Comparison of ENCODE assay signal across 8 cellular contexts in the genomic region with DNA sequence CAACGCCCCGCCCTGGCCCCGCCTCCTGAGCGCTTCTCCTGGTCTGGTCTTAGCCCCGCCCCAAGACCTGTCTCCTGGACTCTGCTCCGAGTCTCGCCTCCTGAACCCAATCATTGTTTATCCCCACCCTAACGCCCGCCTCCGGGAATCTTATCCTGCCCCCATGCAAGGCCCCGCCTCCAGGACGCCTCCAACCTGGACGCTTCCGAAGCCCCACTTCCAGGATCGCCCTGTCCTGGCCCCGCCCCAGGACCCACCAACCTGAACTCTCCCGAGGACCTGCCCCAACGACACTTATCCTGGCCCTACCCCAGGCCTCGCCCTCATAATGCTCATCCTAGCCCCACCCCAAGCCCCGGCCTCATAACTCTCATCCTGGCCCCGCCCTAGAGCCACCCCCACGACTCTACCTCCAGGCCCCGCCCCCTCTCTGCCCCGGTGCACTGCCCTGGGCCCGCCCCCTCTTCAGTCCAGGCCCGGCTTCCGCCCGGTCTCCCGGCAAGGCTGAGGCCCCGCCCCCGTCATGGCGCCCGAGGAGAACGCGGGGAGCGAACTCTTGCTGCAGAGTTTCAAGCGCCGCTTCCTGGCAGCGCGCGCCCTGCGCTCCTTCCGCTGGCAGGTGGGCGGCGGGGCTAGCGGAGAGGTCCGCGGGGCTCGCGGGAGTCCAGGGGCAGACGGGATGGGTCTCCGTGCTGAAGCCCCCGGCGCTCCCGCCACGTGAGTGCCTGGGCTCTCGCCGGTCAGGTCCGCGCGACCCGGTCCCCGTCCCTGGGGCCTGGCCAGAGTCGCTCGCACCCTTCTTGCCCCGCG. TPM values are rescaled to one million over a fixed set of nuclear protein-coding genes. Genes with fewer than 3 reads are reported as not detected.
DNase-seq lines count a peak whose midpoint lies in the region; ATAC-seq and TF ChIP-seq lines count a peak whose summit lies in the region.

No MANE protein-coding gene starts in this region.

- peak overlapping the region; percentile 98 for H3K27ac Mint-ChIP-seq in WTC11

- H3K4me3 ChIP-seq in AG04449 (ENCODE audit: low read depth, low read length) = peak overlapping the region; percentile 78

- peaks cover 3% of the 10 kb centered on the region; the same call in 1 of the 2 replicates for H3K36me3 Mint-ChIP-seq in WTC11

- no peaks in the 10 kb centered on the region; the same call in none of the 2 replicates for H3K27me3 Mint-ChIP-seq in WTC11 (ENCODE audit: low read depth)

- TF ChIP-seq CTCF in AG04449 (IDR thresholded peaks at IDR 0.05; ENCODE audit: insufficient read depth, low read length, missing control alignments) (no peak), WTC11 (IDR thresholded peaks at IDR 0.05) (no peak)

- peak; percentile 96 for ATAC-seq in GM18873 (IDR thresholded peaks at IDR 0.05; ENCODE audit: low FRiP score, unreplicated experiment)
- peak; percentile 97 for ATAC-seq in HG03135 (IDR thresholded peaks at IDR 0.05; ENCODE audit: unreplicated experiment)
- peak; percentile 94 for ATAC-seq in WTC11

- CTCF ChIA-PET in AG04449 (lab: Yijun Ruan, JAX) = interaction anchor here (1.3 kb wide), 1 partner anchor 647 kb away, joined by 3 read pairs; the partner anchor contains the start of gene CLPB
- CTCF ChIA-PET in WTC11 (lab: Charles Lee) = interaction anchor here (0.7 to 1.2 kb wide), 6 partner anchors 13 to 397 kb away, joined by 3 to 8 read pairs (median 3); no protein-coding TSS in a partner anchor

- DNase-seq in AG04449 (ENCODE audit: low read depth, low spot score) (peak; percentile 94), NCI-H2196 treated with DMSO at 0.1 percent for 48 hours (lab: John Stamatoyannopoulos, UW; ENCODE audit: unreplicated experiment) (peak; percentile 99), WTC11 (ENCODE audit: low spot score) (peak; percentile 100), caudate nucleus (lab: John Stamatoyannopoulos, UW) (peak; percentile 68 to 99 (median 93)), iris pigment epithelial cell (ENCODE audit: low read depth) (peak; percentile 99)
- DNase-seq in stimulated activated CD4-positive, alpha-beta T cell treated with anti-CD3 and anti-CD28 coated beads, Interleukin-12 subunit alpha, Interleukin-12 subunit beta, amount 100 ng/mL, for 24 hours (ENCODE audit: low read depth in 2 of 2) = peak; percentile 98 to 99

- H3K9me3 Mint-ChIP-seq in WTC11 = no peaks in the 10 kb centered on the region

- H3K4me1 Mint-ChIP-seq in WTC11 = peaks cover 28% of the 10 kb centered on the region

- H3K27ac ChIP-seq in caudate nucleus (ENCODE audit: low read depth, low read length) = peak overlapping the region; percentile 93

- POLR2A ChIA-PET in AG04449 (lab: Yijun Ruan, JAX) = no interaction called here
- POLR2A ChIA-PET in WTC11 (lab: Charles Lee) = no interaction called here

- H3K4me3 Mint-ChIP-seq in WTC11 = peak overlapping the region; percentile 94

TF ChIP-seq in WTC11, 78 proteins besides CTCF, POLR2A, EP300 and RAD21 (continues in another document):
- TF ChIP-seq, protein P1, sequence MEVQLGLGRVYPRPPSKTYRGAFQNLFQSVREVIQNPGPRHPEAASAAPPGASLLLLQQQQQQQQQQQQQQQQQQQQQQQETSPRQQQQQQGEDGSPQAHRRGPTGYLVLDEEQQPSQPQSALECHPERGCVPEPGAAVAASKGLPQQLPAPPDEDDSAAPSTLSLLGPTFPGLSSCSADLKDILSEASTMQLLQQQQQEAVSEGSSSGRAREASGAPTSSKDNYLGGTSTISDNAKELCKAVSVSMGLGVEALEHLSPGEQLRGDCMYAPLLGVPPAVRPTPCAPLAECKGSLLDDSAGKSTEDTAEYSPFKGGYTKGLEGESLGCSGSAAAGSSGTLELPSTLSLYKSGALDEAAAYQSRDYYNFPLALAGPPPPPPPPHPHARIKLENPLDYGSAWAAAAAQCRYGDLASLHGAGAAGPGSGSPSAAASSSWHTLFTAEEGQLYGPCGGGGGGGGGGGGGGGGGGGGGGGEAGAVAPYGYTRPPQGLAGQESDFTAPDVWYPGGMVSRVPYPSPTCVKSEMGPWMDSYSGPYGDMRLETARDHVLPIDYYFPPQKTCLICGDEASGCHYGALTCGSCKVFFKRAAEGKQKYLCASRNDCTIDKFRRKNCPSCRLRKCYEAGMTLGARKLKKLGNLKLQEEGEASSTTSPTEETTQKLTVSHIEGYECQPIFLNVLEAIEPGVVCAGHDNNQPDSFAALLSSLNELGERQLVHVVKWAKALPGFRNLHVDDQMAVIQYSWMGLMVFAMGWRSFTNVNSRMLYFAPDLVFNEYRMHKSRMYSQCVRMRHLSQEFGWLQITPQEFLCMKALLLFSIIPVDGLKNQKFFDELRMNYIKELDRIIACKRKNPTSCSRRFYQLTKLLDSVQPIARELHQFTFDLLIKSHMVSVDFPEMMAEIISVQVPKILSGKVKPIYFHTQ (CRISPR knock-in tag; IDR thresholded peaks at IDR 0.05) = no peak
- TF ChIP-seq TEAD1 (CRISPR knock-in tag; IDR thresholded peaks at IDR 0.05) (0 out of 2 replicates have a peak, but pooled peaks have one; percentile 40), FOXJ3 (CRISPR knock-in tag; IDR thresholded peaks at IDR 0.05; ENCODE audit: borderline replicate concordance) (no peak), MYBL2 (CRISPR knock-in tag; IDR thresholded peaks at IDR 0.05) (0 out of 2 replicates have a peak, but pooled peaks have one; percentile 38), CREM (CRISPR knock-in tag; IDR thresholded peaks at IDR 0.05) (peak; percentile 55; the same call in 1 of the 2 replicates), FOXK1 (CRISPR knock-in tag; IDR thresholded peaks at IDR 0.05) (no peak; the same call in none of the 2 replicates), ZNF138 (CRISPR knock-in tag; conservative IDR thresholded peaks at IDR 0.05) (0 out of 2 replicates have a peak, but pooled peaks have one; percentile 16), SP1 (CRISPR knock-in tag; conservative IDR thresholded peaks at IDR 0.05) (peak; percentile 85), USF1 (CRISPR knock-in tag; IDR thresholded peaks at IDR 0.05) (peak; percentile 77; the same call in 1 of the 2 replicates), TEAD4 (CRISPR knock-in tag; IDR thresholded peaks at IDR 0.05) (0 out of 2 replicates have a peak, but pooled peaks have one; percentile 4), ZBTB21 (CRISPR knock-in tag; IDR thresholded peaks at IDR 0.05; ENCODE audit: borderline replicate concordance) (peak; percentile 66; the same call in 1 of the 2 replicates)
- TF ChIP-seq, protein P2, sequence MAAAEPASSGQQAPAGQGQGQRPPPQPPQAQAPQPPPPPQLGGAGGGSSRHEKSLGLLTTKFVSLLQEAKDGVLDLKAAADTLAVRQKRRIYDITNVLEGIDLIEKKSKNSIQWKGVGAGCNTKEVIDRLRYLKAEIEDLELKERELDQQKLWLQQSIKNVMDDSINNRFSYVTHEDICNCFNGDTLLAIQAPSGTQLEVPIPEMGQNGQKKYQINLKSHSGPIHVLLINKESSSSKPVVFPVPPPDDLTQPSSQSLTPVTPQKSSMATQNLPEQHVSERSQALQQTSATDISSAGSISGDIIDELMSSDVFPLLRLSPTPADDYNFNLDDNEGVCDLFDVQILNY (CRISPR knock-in tag; IDR thresholded peaks at IDR 0.05) = peak; percentile 24; the same call in 1 of the 2 replicates
- TF ChIP-seq, protein P3, sequence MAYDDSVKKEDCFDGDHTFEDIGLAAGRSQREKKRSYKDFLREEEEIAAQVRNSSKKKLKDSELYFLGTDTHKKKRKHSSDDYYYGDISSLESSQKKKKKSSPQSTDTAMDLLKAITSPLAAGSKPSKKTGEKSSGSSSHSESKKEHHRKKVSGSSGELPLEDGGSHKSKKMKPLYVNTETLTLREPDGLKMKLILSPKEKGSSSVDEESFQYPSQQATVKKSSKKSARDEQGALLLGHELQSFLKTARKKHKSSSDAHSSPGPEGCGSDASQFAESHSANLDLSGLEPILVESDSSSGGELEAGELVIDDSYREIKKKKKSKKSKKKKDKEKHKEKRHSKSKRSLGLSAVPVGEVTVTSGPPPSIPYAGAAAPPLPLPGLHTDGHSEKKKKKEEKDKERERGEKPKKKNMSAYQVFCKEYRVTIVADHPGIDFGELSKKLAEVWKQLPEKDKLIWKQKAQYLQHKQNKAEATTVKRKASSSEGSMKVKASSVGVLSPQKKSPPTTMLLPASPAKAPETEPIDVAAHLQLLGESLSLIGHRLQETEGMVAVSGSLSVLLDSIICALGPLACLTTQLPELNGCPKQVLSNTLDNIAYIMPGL (CRISPR knock-in tag; IDR thresholded peaks at IDR 0.05) = peak; percentile 83; the same call in 1 of the 2 replicates

RNA-seq across cellular contexts. Expression of gene DEFB108B, which starts 45.8 kb away (rescaled TPM):
- total RNA-seq in WTC11 (2021) = not detected in 3 replicates

Comparison
In these comparisons a context has a peak if more than half of its experiments do, and no peak if none do; other contexts are left out.
1. Peak in every context shown above with its lines: DNase-seq, ATAC-seq, H3K4me3 ChIP-seq and H3K27ac ChIP-seq.